9 cellular contexts compared by ENCODE assay signal in the genomic region with DNA sequence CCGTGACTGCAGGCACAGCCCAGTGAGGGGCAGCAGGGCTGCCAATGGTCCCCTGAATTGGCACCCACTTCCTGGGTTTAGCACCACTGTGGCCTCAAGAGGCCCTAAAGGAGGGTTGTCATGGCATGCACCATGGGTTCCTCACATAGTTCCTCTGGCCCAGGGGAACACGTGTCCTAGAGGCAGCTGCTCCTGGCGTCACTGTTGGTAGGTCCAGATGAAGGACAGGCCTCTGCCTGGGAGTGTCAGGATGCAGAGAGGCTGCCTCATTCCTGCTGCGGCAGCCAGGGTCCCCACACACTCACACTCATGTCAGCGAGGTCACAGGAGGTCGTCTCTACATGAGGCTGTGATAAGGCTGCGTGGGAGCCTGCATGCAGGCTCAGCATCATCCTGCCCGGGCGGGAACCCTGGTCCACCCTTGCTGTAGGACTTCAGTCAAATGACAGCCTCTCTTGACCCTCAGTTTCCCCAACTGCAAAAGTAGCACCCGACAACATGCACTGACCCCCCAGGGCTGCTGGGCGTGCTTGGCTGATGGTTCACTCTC. TPM values are rescaled to one million over a fixed set of nuclear protein-coding genes. Genes with fewer than 3 reads are reported as not detected.
DNase-seq lines count a peak whose midpoint lies in the region; ATAC-seq and TF ChIP-seq lines count a peak whose summit lies in the region.
"Had no signal": no experiment of that assay in that cellular context is flagged by ENCODE, and none has a peak within 500 bp of the region (broad histone marks: within the 10 kb centered on the region; RNA-seq: fewer than 3 reads in every experiment).

No MANE protein-coding gene starts in this region.

- no peak for TF ChIP-seq CTCF in CD8-positive, alpha-beta T cell (IDR thresholded peaks at IDR 0.05)
- no peak for TF ChIP-seq CTCF in GM13976 (IDR thresholded peaks at IDR 0.05; ENCODE audit: borderline replicate concordance, control extremely low read depth, extremely low read depth, insufficient read depth, missing control alignments)

- intact Hi-C loops in CD8-positive, alpha-beta T cell (cut with DNase I, micrococcal nuclease): loop anchor here (1.0 to 2.0 kb wide), 11 partner anchors 26 to 330 kb away; a partner anchor contains a TSS

- H3K27ac Mint-ChIP-seq in CD8-positive, alpha-beta T cell: peak overlapping the region; percentile 95

- H3K4me3 ChIP-seq in CD8-positive, alpha-beta T cell (ENCODE audit: low read depth, low read length): peak overlapping the region; percentile 86
- H3K4me3 ChIP-seq in effector memory CD4-positive, alpha-beta T cell (ENCODE audit: insufficient read depth, low read depth, low read length, poor library complexity, severe bottlenecking): peak overlapping the region; percentile 75
- no peak overlapping the region for H3K4me3 ChIP-seq in neuron (ENCODE audit: low read length)

- CTCF ChIA-PET in CD8-positive, alpha-beta T cell (lab: Charles Lee): interaction anchor here (0.6 to 4.9 kb wide), 9 partner anchors 11 to 501 kb away, joined by 3 to 36 read pairs (median 3); no protein-coding TSS in a partner anchor

- H3K27ac ChIP-seq in CD8-positive, alpha-beta T cell (ENCODE audit: low read depth, low read length): peak overlapping the region; percentile 65
- peak overlapping the region; percentile 96 for H3K27ac ChIP-seq in KOPT-K1 (ENCODE audit: low read depth, low read length, poor library complexity, severe bottlenecking)
- H3K27ac ChIP-seq in effector memory CD4-positive, alpha-beta T cell (ENCODE audit: insufficient read depth, low read length, poor library complexity, severe bottlenecking): peak overlapping the region; percentile 78

- peaks cover 17% of the 10 kb centered on the region for H3K4me1 Mint-ChIP-seq in CD8-positive, alpha-beta T cell (ENCODE audit: low read depth)

- ATAC-seq in CD8-positive, alpha-beta T cell: no peak
- no peak for ATAC-seq in HG02642 (IDR thresholded peaks at IDR 0.05; ENCODE audit: poor library complexity, unreplicated experiment)
- ATAC-seq in HG03108 (IDR thresholded peaks at IDR 0.05; ENCODE audit: unreplicated experiment): no peak

- no peaks in the 10 kb centered on the region for H3K36me3 ChIP-seq in CD8-positive, alpha-beta T cell (ENCODE audit: insufficient read depth, low read length)
- no peaks in the 10 kb centered on the region for H3K36me3 ChIP-seq in KOPT-K1 (ENCODE audit: insufficient read depth, low read length)
- H3K36me3 ChIP-seq in effector memory CD4-positive, alpha-beta T cell (ENCODE audit: control insufficient read depth, insufficient read depth, low read length): no peaks in the 10 kb centered on the region
- H3K36me3 ChIP-seq in neuron (ENCODE audit: insufficient read depth, low read length): no peaks in the 10 kb centered on the region

- POLR2A ChIA-PET in CD8-positive, alpha-beta T cell (lab: Charles Lee): interaction anchor here (0.6 kb wide), 1 partner anchor 25 kb away, joined by 3 read pairs; no protein-coding TSS in a partner anchor

- no peaks in the 10 kb centered on the region for H3K27me3 ChIP-seq in CD8-positive, alpha-beta T cell (ENCODE audit: insufficient read depth, low read length)
- H3K27me3 ChIP-seq in effector memory CD4-positive, alpha-beta T cell (replicated peaks; ENCODE audit: control insufficient read depth, insufficient read depth, low read length, poor library complexity, severe bottlenecking): no peaks in the 10 kb centered on the region
- no peaks in the 10 kb centered on the region for H3K27me3 ChIP-seq in neuron (ENCODE audit: insufficient read depth, low read length)

- DNase-seq in CD8-positive, alpha-beta T cell: no peak
- no peak for DNase-seq in effector memory CD4-positive, alpha-beta T cell
- DNase-seq in NCI-H524 (lab: John Stamatoyannopoulos, UW) (no peak), GM13976 (ENCODE audit: low spot score) (no peak)

- H3K9me3 Mint-ChIP-seq in CD8-positive, alpha-beta T cell: no peaks in the 10 kb centered on the region
- H3K9me3 Mint-ChIP-seq: stimulated activated naive B cell treated with anti-CD40 and anti-IgM and Interleukin-4, amounts not matched to agents 10 μg/mL and 1 μg/mL and 100 μg/mL, for 72 hours had no signal

- peaks cover 16% of the 10 kb centered on the region for H3K4me1 ChIP-seq in CD8-positive, alpha-beta T cell (ENCODE audit: insufficient read depth, low read length)
- peaks cover 18% of the 10 kb centered on the region for H3K4me1 ChIP-seq in effector memory CD4-positive, alpha-beta T cell (ENCODE audit: control insufficient read depth, insufficient read depth, low read length, poor library complexity, severe bottlenecking)
- peaks cover 4% of the 10 kb centered on the region for H3K4me1 ChIP-seq in neuron (ENCODE audit: insufficient read depth, low read length)

- H3K4me3 Mint-ChIP-seq in CD8-positive, alpha-beta T cell: peak overlapping the region; percentile 89

- no peaks in the 10 kb centered on the region for H3K36me3 Mint-ChIP-seq in CD8-positive, alpha-beta T cell

- no peaks in the 10 kb centered on the region for H3K9me3 ChIP-seq in CD8-positive, alpha-beta T cell (ENCODE audit: low read length)
- H3K9me3 ChIP-seq in KOPT-K1 (ENCODE audit: insufficient read depth, low read length, poor library complexity, severe bottlenecking): no peaks in the 10 kb centered on the region
- H3K9me3 ChIP-seq in effector memory CD4-positive, alpha-beta T cell (ENCODE audit: control insufficient read depth, low read length): no peaks in the 10 kb centered on the region
- no peaks in the 10 kb centered on the region for H3K9me3 ChIP-seq in neuron (ENCODE audit: low read length)

- peak overlapping the region; percentile 32 for H2AFZ ChIP-seq in neuron (ENCODE audit: low read depth, low read length)

- H3K27me3 Mint-ChIP-seq in CD8-positive, alpha-beta T cell (ENCODE audit: low read depth): no peaks in the 10 kb centered on the region
- H3K27me3 Mint-ChIP-seq: stimulated activated naive B cell treated with anti-CD40 and anti-IgM and Interleukin-4, amounts not matched to agents 10 μg/mL and 1 μg/mL and 100 μg/mL, for 72 hours had no signal

- in situ Hi-C loops in GM13976 (cut with MboI; ENCODE audit: low sequenced_read_pairs, unreplicated experiment): loop anchor here (10.0 to 25.0 kb wide), 2 partner anchors 227 to 335 kb away; no protein-coding TSS in a partner anchor

RNA-seq across cellular contexts. Expression of a gene that starts 26.1 kb away (rescaled TPM):
- 10 to 100 TPM; 23.6 to 26.2 TPM for total RNA-seq in CD8-positive, alpha-beta T cell

RNA-seq across cellular contexts. Expression of a gene that starts 58.3 kb away (rescaled TPM):
- 1 to 10 TPM; 6.6 to 7.0 TPM for total RNA-seq in CD8-positive, alpha-beta T cell
